Comparison of ENCODE assay signal across 29 cellular contexts in genomic region chr16:60331168-60331567, GRCh38.
"Had no signal": no experiment of that assay in that cellular context is flagged by ENCODE, and none has a peak within 500 bp of the region (broad histone marks: within the 10 kb centered on the region; RNA-seq: fewer than 3 reads in every experiment).

No MANE protein-coding gene starts in this region.

- H3K27me3 ChIP-seq: stomach, suprapubic skin, testis, thyroid gland, tibial artery, tibial nerve, transverse colon, upper lobe of left lung, upper lobe of right lung, uterus, vagina had no signal

- H3K36me3 ChIP-seq: stomach, suprapubic skin, thoracic aorta, thyroid gland, tibial artery, tibial nerve, transverse colon, upper lobe of left lung, upper lobe of right lung, uterus, vagina had no signal

- H3K9me3 Mint-ChIP-seq: type B pancreatic cell had no signal

- H3K4me3 ChIP-seq: stomach, suprapubic skin, testis, thoracic aorta, thyroid gland, tibial artery, tibial nerve, transverse colon, upper lobe of left lung, upper lobe of right lung, uterus, vagina had no signal

- DNase-seq: stimulated activated CD4-positive, alpha-beta T cell treated with anti-CD3 and anti-CD28 coated beads, Interleukin-2, amount 100 ng/mL, for 48 hours; stimulated activated CD4-positive, alpha-beta T cell treated with anti-CD3 and anti-CD28 coated beads, Interleukin-4, amount 100 ng/mL, for 1 hour; stimulated activated CD4-positive, alpha-beta T cell treated with anti-CD3 and anti-CD28 coated beads, Interleukin-4, amount 100 ng/mL, for 24 hours; stimulated activated CD4-positive, alpha-beta T cell treated with anti-CD3 and anti-CD28 coated beads, Interleukin-4, amount 100 ng/mL, for 4 hours; stimulated activated CD8-positive, alpha-beta memory T cell treated with anti-CD3 and anti-CD28 coated beads, Interleukin-4, amount 100 ng/mL, for 48 hours; stimulated activated naive B cell treated with anti-CD40 and anti-IgM and Interleukin-4, amounts not matched to agents 10 μg/mL and 1 μg/mL and 100 μg/mL, for 72 hours; stimulated activated naive CD4-positive, alpha-beta T cell; stimulated activated naive CD4-positive, alpha-beta T cell treated with Interleukin-2 at 50 U/mL for 16 hours; stimulated activated naive CD8-positive, alpha-beta T cell treated with anti-CD3 and anti-CD28 coated beads, Interleukin-15, amount 100 ng/mL, for 72 hours; stimulated activated naive CD8-positive, alpha-beta T cell treated with anti-CD3 and anti-CD28 coated beads, Interleukin-15, Interleukin-2, amounts not matched to agents 100 U/mL and 50 U/mL, for 24 hours; stomach; substantia nigra; testis; thyroid gland; tibial artery; transverse colon; trophoblast cell; upper lobe of left lung; upper lobe of right lung; uterus had no signal

- H3K4me1 Mint-ChIP-seq: stimulated activated effector memory CD8-positive, alpha-beta T cell treated with anti-CD3 and anti-CD28 coated beads, Interleukin-12 subunit alpha, Interleukin-12 subunit beta, amount 100 ng/mL, for 72 hours; stimulated activated memory B cell treated with anti-CD40 and anti-IgM and Interleukin-4, amounts not matched to agents 10 μg/mL and 1 μg/mL and 100 μg/mL, for 72 hours; stimulated activated naive B cell treated with anti-CD40 and anti-IgM and Interleukin-4, amounts not matched to agents 10 μg/mL and 1 μg/mL and 100 μg/mL, for 72 hours; stimulated activated naive CD8-positive, alpha-beta T cell treated with anti-CD3 and anti-CD28 coated beads, Interleukin-15, amount 100 ng/mL, for 72 hours had no signal

- H3K4me1 ChIP-seq: stomach, suprapubic skin, testis, thyroid gland, tibial artery, tibial nerve, transverse colon, upper lobe of left lung, upper lobe of right lung, uterus, vagina had no signal

- FAIRE-seq: urothelium cell line had no signal

- H3K27me3 Mint-ChIP-seq: stimulated activated memory B cell treated with anti-CD40 and anti-IgM and Interleukin-4, amounts not matched to agents 10 μg/mL and 1 μg/mL and 100 μg/mL, for 72 hours; stimulated activated naive B cell treated with anti-CD40 and anti-IgM and Interleukin-4, amounts not matched to agents 10 μg/mL and 1 μg/mL and 100 μg/mL, for 72 hours; stimulated activated naive CD8-positive, alpha-beta T cell treated with anti-CD3 and anti-CD28 coated beads, Interleukin-15, amount 100 ng/mL, for 72 hours; stimulated activated naive CD8-positive, alpha-beta T cell treated with anti-CD3 and anti-CD28 coated beads, Interleukin-15, Interleukin-2, amounts not matched to agents 100 ng/mL and 50 ng/mL, for 24 hours had no signal

- H3K36me3 Mint-ChIP-seq: stimulated activated effector memory CD8-positive, alpha-beta T cell treated with anti-CD3 and anti-CD28 coated beads, Interleukin-12 subunit alpha, Interleukin-12 subunit beta, amount 100 ng/mL, for 72 hours; stimulated activated memory B cell treated with anti-CD40 and anti-IgM and Interleukin-4, amounts not matched to agents 10 μg/mL and 1 μg/mL and 100 μg/mL, for 72 hours; stimulated activated naive B cell treated with anti-CD40 and anti-IgM and Interleukin-4, amounts not matched to agents 10 μg/mL and 1 μg/mL and 100 μg/mL, for 72 hours; type B pancreatic cell had no signal

- H3K27ac Mint-ChIP-seq: stimulated activated effector memory CD8-positive, alpha-beta T cell treated with anti-CD3 and anti-CD28 coated beads, Interleukin-12 subunit alpha, Interleukin-12 subunit beta, amount 100 ng/mL, for 72 hours; stimulated activated memory B cell treated with anti-CD40 and anti-IgM and Interleukin-4, amounts not matched to agents 10 μg/mL and 1 μg/mL and 100 μg/mL, for 72 hours; stimulated activated naive B cell treated with anti-CD40 and anti-IgM and Interleukin-4, amounts not matched to agents 10 μg/mL and 1 μg/mL and 100 μg/mL, for 72 hours; stimulated activated naive CD8-positive, alpha-beta T cell treated with anti-CD3 and anti-CD28 coated beads, Interleukin-15, amount 100 ng/mL, for 72 hours; stimulated activated naive CD8-positive, alpha-beta T cell treated with anti-CD3 and anti-CD28 coated beads, Interleukin-15, Interleukin-2, amounts not matched to agents 100 ng/mL and 50 ng/mL, for 24 hours; type B pancreatic cell had no signal

- H3K27ac ChIP-seq: stomach, suprapubic skin, testis, thoracic aorta, thyroid gland, tibial artery, tibial nerve, transverse colon, upper lobe of left lung, upper lobe of right lung, uterus, vagina had no signal

- H3K9me3 ChIP-seq: suprapubic skin, testis, thoracic aorta, thyroid gland, tibial artery, upper lobe of left lung, upper lobe of right lung, uterus, vagina had no signal

- ATAC-seq: stimulated activated effector memory CD8-positive, alpha-beta T cell treated with anti-CD3 and anti-CD28 coated beads, Interleukin-12 subunit alpha, Interleukin-12 subunit beta, amount 100 ng/mL, for 72 hours; stimulated activated memory B cell treated with anti-CD40 and anti-IgM and Interleukin-4, amounts not matched to agents 10 μg/mL and 1 μg/mL and 100 μg/mL, for 72 hours; stimulated activated naive B cell treated with anti-CD40 and anti-IgM and Interleukin-4, amounts not matched to agents 10 μg/mL and 1 μg/mL and 100 μg/mL, for 72 hours; stimulated activated naive CD8-positive, alpha-beta T cell treated with anti-CD3 and anti-CD28 coated beads, Interleukin-15, amount 100 ng/mL, for 72 hours; stimulated activated naive CD8-positive, alpha-beta T cell treated with anti-CD3 and anti-CD28 coated beads, Interleukin-15, Interleukin-2, amounts not matched to agents 100 U/mL and 50 U/mL, for 24 hours; upper lobe of right lung had no signal

- H3K4me3 Mint-ChIP-seq: stimulated activated effector memory CD8-positive, alpha-beta T cell treated with anti-CD3 and anti-CD28 coated beads, Interleukin-12 subunit alpha, Interleukin-12 subunit beta, amount 100 ng/mL, for 72 hours; stimulated activated memory B cell treated with anti-CD40 and anti-IgM and Interleukin-4, amounts not matched to agents 10 μg/mL and 1 μg/mL and 100 μg/mL, for 72 hours; stimulated activated naive B cell treated with anti-CD40 and anti-IgM and Interleukin-4, amounts not matched to agents 10 μg/mL and 1 μg/mL and 100 μg/mL, for 72 hours; stimulated activated naive CD8-positive, alpha-beta T cell treated with anti-CD3 and anti-CD28 coated beads, Interleukin-15, amount 100 ng/mL, for 72 hours; stimulated activated naive CD8-positive, alpha-beta T cell treated with anti-CD3 and anti-CD28 coated beads, Interleukin-15, Interleukin-2, amounts not matched to agents 100 ng/mL and 50 ng/mL, for 24 hours; type B pancreatic cell had no signal
